In genomic region chr9:86723351-86723750, GRCh38 we compare ENCODE assay signal across 16 cellular contexts.
DNase-seq lines count a peak whose midpoint lies in the region; ATAC-seq and TF ChIP-seq lines count a peak whose summit lies in the region.
"Had no signal": no experiment of that assay in that cellular context is flagged by ENCODE, and none has a peak within 500 bp of the region (broad histone marks: within the 10 kb centered on the region; RNA-seq: fewer than 3 reads in every experiment).

No MANE protein-coding gene starts in this region.

- no peaks in the 10 kb centered on the region for H3F3A ChIP-seq in GM23338 (replicated peaks; ENCODE audit: low read depth)
- H3F3A ChIP-seq in PC-9 (ENCODE audit: insufficient read depth, low read depth) = peaks cover 34% of the 10 kb centered on the region

- H2BK120ac ChIP-seq in mesenchymal stem cell (ENCODE audit: low read depth, low read length) = no peak overlapping the region

- H3K14ac ChIP-seq in mesenchymal stem cell (ENCODE audit: low read length in 2 of 2) = no peak overlapping the region

- peaks cover 15% of the 10 kb centered on the region; the same call in 1 of the 2 replicates for H3K9me3 ChIP-seq in PC-9 (ENCODE audit: insufficient read depth, low read depth)
- no peaks in the 10 kb centered on the region for H3K9me3 ChIP-seq in mesenchymal stem cell (ENCODE audit: control insufficient read depth, low read length)

- H4K91ac ChIP-seq in mesenchymal stem cell (ENCODE audit: low read length) = no peak overlapping the region

- POLR2A ChIA-PET in PC-9 (lab: Charles Lee; ENCODE audit: unreplicated experiment) = no interaction called here
- POLR2A ChIA-PET in activated CD4-positive, alpha-beta memory T cell treated with anti-CD3 and anti-CD28 coated beads for 36 hours (lab: Charles Lee) = no interaction called here

- H3K36me3 Mint-ChIP-seq in GM23338 (ENCODE audit: low read depth) = no peaks in the 10 kb centered on the region
- H3K36me3 Mint-ChIP-seq in activated CD4-positive, alpha-beta memory T cell treated with anti-CD3 and anti-CD28 coated beads for 36 hours = no peaks in the 10 kb centered on the region
- H3K36me3 Mint-ChIP-seq: naive B cell had no signal

- H3K36me3 ChIP-seq in GM23338 (ENCODE audit: insufficient read depth) = no peaks in the 10 kb centered on the region
- no peaks in the 10 kb centered on the region; the same call in 1 of the 2 replicates for H3K36me3 ChIP-seq in PC-9 (ENCODE audit: low read depth)
- H3K36me3 ChIP-seq in mesenchymal stem cell (ENCODE audit: control insufficient read depth in 1 of 2, insufficient read depth in 2 of 2, low read depth in 1 of 2, low read length in 2 of 2) = no peaks in the 10 kb centered on the region

- H3K4me2 ChIP-seq in GM23338 (no peak overlapping the region), PC-9 (peak overlapping the region; percentile 80; the same call in 1 of the 2 replicates), mesenchymal stem cell (ENCODE audit: low read length, poor library complexity, severe bottlenecking) (no peak overlapping the region)

- H3K4me1 ChIP-seq in GM23338 (ENCODE audit: insufficient read depth) = peaks cover 7% of the 10 kb centered on the region
- H3K4me1 ChIP-seq in PC-9 (replicated peaks; ENCODE audit: insufficient read depth) = peaks cover 43% of the 10 kb centered on the region
- H3K4me1 ChIP-seq in mesenchymal stem cell (ENCODE audit: control insufficient read depth, insufficient read depth, low read depth, low read length) = peaks cover 10% of the 10 kb centered on the region

- no peak overlapping the region for H2AK5ac ChIP-seq in mesenchymal stem cell (ENCODE audit: low read length, severe bottlenecking)

- H3K4me3 ChIP-seq in GM23338 = no peak overlapping the region
- no peak overlapping the region for H3K4me3 ChIP-seq in PC-9
- H3K4me3 ChIP-seq in mesenchymal stem cell (ENCODE audit: insufficient read depth in 1 of 2, low read depth in 1 of 2, low read length in 2 of 2) = peak overlapping the region in 1 of 2 experiments; percentile 39

- no peak overlapping the region for H3K27ac Mint-ChIP-seq in GM23338
- H3K27ac Mint-ChIP-seq in stimulated activated naive CD8-positive, alpha-beta T cell treated with anti-CD3 and anti-CD28 coated beads, Interleukin-15, amount 100 ng/mL, for 72 hours = peak overlapping the region in 1 of 2 donors; percentile 21
- H3K27ac Mint-ChIP-seq in activated CD4-positive, alpha-beta memory T cell treated with anti-CD3 and anti-CD28 coated beads for 36 hours = no peak overlapping the region
- H3K27ac Mint-ChIP-seq: activated T-helper 17 cell treated with anti-CD3 and anti-CD28 coated beads, Interleukin-2, amount 50 U/mL, for 72 hours; naive B cell had no signal

- no peak overlapping the region for H3K4me3 Mint-ChIP-seq in GM23338
- no peak overlapping the region for H3K4me3 Mint-ChIP-seq in stimulated activated naive CD8-positive, alpha-beta T cell treated with anti-CD3 and anti-CD28 coated beads, Interleukin-15, amount 100 ng/mL, for 72 hours
- H3K4me3 Mint-ChIP-seq in activated CD4-positive, alpha-beta memory T cell treated with anti-CD3 and anti-CD28 coated beads for 36 hours = no peak overlapping the region
- H3K4me3 Mint-ChIP-seq: activated T-helper 17 cell treated with anti-CD3 and anti-CD28 coated beads, Interleukin-2, amount 50 U/mL, for 72 hours; naive B cell had no signal

- no peak overlapping the region for H2BK5ac ChIP-seq in mesenchymal stem cell (ENCODE audit: low read depth, low read length, poor library complexity, severe bottlenecking)

- H3K27me3 Mint-ChIP-seq in GM23338 (ENCODE audit: insufficient read depth, low read depth, poor library complexity) = peaks cover 3% of the 10 kb centered on the region
- H3K27me3 Mint-ChIP-seq in stimulated activated naive CD8-positive, alpha-beta T cell treated with anti-CD3 and anti-CD28 coated beads, Interleukin-15, amount 100 ng/mL, for 72 hours = no peaks in the 10 kb centered on the region
- H3K27me3 Mint-ChIP-seq in activated CD4-positive, alpha-beta memory T cell treated with anti-CD3 and anti-CD28 coated beads for 36 hours = peaks cover 7% of the 10 kb centered on the region

- DNase-seq in GM23338 (ENCODE audit: low spot score) = no peak
- DNase-seq in PC-9 = no peak
- DNase-seq in mesenchymal stem cell = no peak
- no peak for DNase-seq in stimulated activated naive CD8-positive, alpha-beta T cell treated with anti-CD3 and anti-CD28 coated beads, Interleukin-15, amount 100 ng/mL, for 72 hours
- no peak for DNase-seq in retina
- no peak for DNase-seq in inferior parietal cortex (ENCODE audit: extremely low spot score)
- no peak for DNase-seq in activated CD4-positive, alpha-beta memory T cell treated with anti-CD3 and anti-CD28 coated beads for 36 hours
- DNase-seq: activated CD8-positive, alpha-beta memory T cell treated with anti-CD3 and anti-CD28 coated beads for 24 hours; amygdala; H7; left ventricle myocardium superior; naive B cell; NCI-H187; NCI-H510A treated with DMSO at 0.1 percent for 48 hours; stimulated activated CD4-positive, alpha-beta T cell treated with anti-CD3 and anti-CD28 coated beads, Interleukin-15, amount 100 ng/mL, for 24 hours had no signal

- no peak overlapping the region for H3K18ac ChIP-seq in mesenchymal stem cell (ENCODE audit: low read depth in 1 of 2, low read length in 2 of 2)

- H2AFZ ChIP-seq in GM23338 (peak overlapping the region; percentile 59; the same call in 1 of the 2 replicates), PC-9 (peak overlapping the region; percentile 4; the same call in 1 of the 2 replicates), mesenchymal stem cell (ENCODE audit: low read depth, low read length) (peak overlapping the region; percentile 30)

- no peak for ATAC-seq in GM23338
- ATAC-seq in stimulated activated naive CD8-positive, alpha-beta T cell treated with anti-CD3 and anti-CD28 coated beads, Interleukin-15, amount 100 ng/mL, for 72 hours = peak; percentile 66
- ATAC-seq: activated T-helper 17 cell treated with anti-CD3 and anti-CD28 coated beads, Interleukin-2, amount 50 U/mL, for 72 hours; left ventricle myocardium superior had no signal

- H3K4ac ChIP-seq in mesenchymal stem cell (ENCODE audit: low read depth in 1 of 2, low read length in 2 of 2) = no peak overlapping the region

- H3K23ac ChIP-seq in mesenchymal stem cell (ENCODE audit: low read length in 2 of 2) = no peak overlapping the region

- no peaks in the 10 kb centered on the region for H3K27me3 ChIP-seq in GM23338 (ENCODE audit: insufficient read depth)
- no peaks in the 10 kb centered on the region for H3K27me3 ChIP-seq in PC-9 (ENCODE audit: insufficient read depth, low read depth)
- no peaks in the 10 kb centered on the region for H3K27me3 ChIP-seq in mesenchymal stem cell (ENCODE audit: control insufficient read depth in 1 of 2, insufficient read depth in 1 of 2, low read length in 2 of 2)

- no peak overlapping the region for H2BK12ac ChIP-seq in mesenchymal stem cell (ENCODE audit: low read length in 2 of 2)

- no peak overlapping the region for H3K27ac ChIP-seq in GM23338 (ENCODE audit: low read depth)
- peak overlapping the region; percentile 96 for H3K27ac ChIP-seq in PC-9
- no peak overlapping the region for H3K27ac ChIP-seq in mesenchymal stem cell (ENCODE audit: low read length, poor library complexity, severe bottlenecking)

- H3K9ac ChIP-seq in mesenchymal stem cell (ENCODE audit: low read length) = peak overlapping the region; percentile 89

- CTCF ChIA-PET in PC-9 (lab: Charles Lee) = no interaction called here
- CTCF ChIA-PET in activated CD4-positive, alpha-beta memory T cell treated with anti-CD3 and anti-CD28 coated beads for 36 hours (lab: Charles Lee) = no interaction called here

- H4K8ac ChIP-seq in mesenchymal stem cell (ENCODE audit: low read length) = peak overlapping the region; percentile 68

- no peaks in the 10 kb centered on the region for H3K9me3 Mint-ChIP-seq in GM23338
- no peaks in the 10 kb centered on the region for H3K9me3 Mint-ChIP-seq in stimulated activated naive CD8-positive, alpha-beta T cell treated with anti-CD3 and anti-CD28 coated beads, Interleukin-15, amount 100 ng/mL, for 72 hours
- no peaks in the 10 kb centered on the region for H3K9me3 Mint-ChIP-seq in activated CD4-positive, alpha-beta memory T cell treated with anti-CD3 and anti-CD28 coated beads for 36 hours
- H3K9me3 Mint-ChIP-seq: activated T-helper 17 cell treated with anti-CD3 and anti-CD28 coated beads, Interleukin-2, amount 50 U/mL, for 72 hours had no signal

- TF ChIP-seq CTCF in GM23338 (conservative IDR thresholded peaks at IDR 0.05; ENCODE audit: low read depth in 2 of 2) = no peak
- TF ChIP-seq CTCF in PC-9 (conservative IDR thresholded peaks at IDR 0.05) = no peak

- no peaks in the 10 kb centered on the region for H3K79me1 ChIP-seq in mesenchymal stem cell (replicated peaks; ENCODE audit: low read length, poor library complexity, severe bottlenecking)

- H3K79me2 ChIP-seq in GM23338 (replicated peaks; ENCODE audit: insufficient read depth) (no peaks in the 10 kb centered on the region), PC-9 (ENCODE audit: low read depth) (no peaks in the 10 kb centered on the region)

- H3K9me2 ChIP-seq in GM23338 (ENCODE audit: insufficient read depth) = peaks cover 4% of the 10 kb centered on the region; the same call in 1 of the 2 replicates
- H3K9me2 ChIP-seq in PC-9 (ENCODE audit: insufficient read depth) = no peaks in the 10 kb centered on the region

- WGBS in mesenchymal stem cell = 41% methylated on average over 3 of the region's 3 CpGs

- H4K20me1 ChIP-seq in GM23338 (replicated peaks; ENCODE audit: insufficient read depth) = no peaks in the 10 kb centered on the region
- no peaks in the 10 kb centered on the region for H4K20me1 ChIP-seq in PC-9 (ENCODE audit: insufficient read depth)

- BruUV-seq in PC-9 (replicated peaks; lab: Mats Ljungman, UMichigan) = no TSS peak

- H3K4me1 Mint-ChIP-seq in GM23338 = peaks cover 25% of the 10 kb centered on the region
- peaks cover 12% of the 10 kb centered on the region for H3K4me1 Mint-ChIP-seq in stimulated activated naive CD8-positive, alpha-beta T cell treated with anti-CD3 and anti-CD28 coated beads, Interleukin-15, amount 100 ng/mL, for 72 hours
- no peaks in the 10 kb centered on the region for H3K4me1 Mint-ChIP-seq in activated CD4-positive, alpha-beta memory T cell treated with anti-CD3 and anti-CD28 coated beads for 36 hours (ENCODE audit: low read depth)
- H3K4me1 Mint-ChIP-seq: activated T-helper 17 cell treated with anti-CD3 and anti-CD28 coated beads, Interleukin-2, amount 50 U/mL, for 72 hours; naive B cell had no signal

- intact Hi-C loops in PC-9 (cut with micrococcal nuclease; ENCODE audit: unreplicated experiment) = no loop called here
- intact Hi-C loops in activated CD4-positive, alpha-beta memory T cell treated with anti-CD3 and anti-CD28 coated beads for 36 hours (cut with micrococcal nuclease) = no loop called here

- no peak overlapping the region for H2BK15ac ChIP-seq in mesenchymal stem cell (ENCODE audit: low read depth, poor library complexity, severe bottlenecking)

TF ChIP-seq in GM23338, 12 proteins besides CTCF, POLR2A, EP300 and RAD21 (continues in another document):
- no peak for TF ChIP-seq ZNF331 (CRISPR knock-in tag; IDR thresholded peaks at IDR 0.05; ENCODE audit: low read depth)

Comparison
In these comparisons a context has a peak if more than half of its experiments do, and no peak if none do; other contexts are left out.
1. H2AFZ ChIP-seq: peak in every context shown above with its lines; median percentile 59 in GM23338; 30 in mesenchymal stem cell; 4 in PC-9.